8 cellular contexts compared by ENCODE assay signal in genomic region chr2:5895284-5895683, GRCh38.
"Had no signal": no experiment of that assay in that cellular context is flagged by ENCODE, and none has a peak within 500 bp of the region (broad histone marks: within the 10 kb centered on the region; RNA-seq: fewer than 3 reads in every experiment).

No MANE protein-coding gene starts in this region.

- H3K4me3 ChIP-seq: GM23248 had no signal

- ATAC-seq: HepG2 had no signal

- FAIRE-seq: HepG2 had no signal

- DNase-seq: GM23248, GOT3, H9, HCEC 1CT, KBM-7 had no signal

- H3K27ac ChIP-seq: GM23248, HL-60, KMS-11 had no signal

- H2AFZ ChIP-seq: GM23248 had no signal

- H3K9ac ChIP-seq: GM23248, KMS-11 had no signal

- H3K4me2 ChIP-seq: KMS-11 had no signal
